In genomic region chr19:17948474-17948966, GRCh38 we compare ENCODE assay signal across 8 cellular contexts. TPM values are rescaled to one million over a fixed set of nuclear protein-coding genes. Genes with fewer than 3 reads are reported as not detected.
A peak's percentile ranks its signal among the peaks of the same experiment; 100 is the strongest.
DNase-seq lines count a peak whose midpoint lies in the region; ATAC-seq and TF ChIP-seq lines count a peak whose summit lies in the region.

No MANE protein-coding gene starts in this region.

- peaks cover 42% of the 10 kb centered on the region for H3K27me3 ChIP-seq in mesendoderm (ENCODE audit: insufficient read depth, low read length, poor library complexity)

- H3K79me2 ChIP-seq in mesendoderm (ENCODE audit: control insufficient read depth, insufficient read depth, low read length), result no peaks in the 10 kb centered on the region

- no peak for ATAC-seq in HG02973 (IDR thresholded peaks at IDR 0.05; ENCODE audit: unreplicated experiment)

- DNase-seq in AG10803 (ENCODE audit: low read depth) (no peak), HFFc6 (no peak), mesendoderm (no peak), SHP77 treated with DMSO at 0.1 percent for 48 hours (lab: John Stamatoyannopoulos, UW) (no peak), SIG-M5 treated with dmso at 0.1 percent for 504 hours (lab: John Stamatoyannopoulos, UW; ENCODE audit: unreplicated experiment) (no peak), KBM-7 (no peak)
- DNase-seq in activated naive CD8-positive, alpha-beta T cell treated with anti-CD3 and anti-CD28 coated beads for 36 hours, result no peak

- H3K23ac ChIP-seq in mesendoderm (ENCODE audit: low read length), result no peak overlapping the region

- WGBS in mesendoderm (ENCODE audit: extremely low coverage, insufficient coverage, low lambda C conversion rate), result no CpG with 5 or more reads among the region's 21 CpGs

- no peaks in the 10 kb centered on the region for H3K79me1 ChIP-seq in mesendoderm (ENCODE audit: low read length)

- H3K18ac ChIP-seq in mesendoderm (ENCODE audit: low read length), result peak overlapping the region; percentile 10

- no peak overlapping the region for H2BK5ac ChIP-seq in mesendoderm (ENCODE audit: low read length)

- TF ChIP-seq CTCF in AG10803 (conservative IDR thresholded peaks at IDR 0.05; ENCODE audit: low read length), result no peak
- no peak for TF ChIP-seq CTCF in HFFc6 (IDR thresholded peaks at IDR 0.05)

- no peaks in the 10 kb centered on the region for H3K36me3 ChIP-seq in mesendoderm (ENCODE audit: control insufficient read depth, insufficient read depth, low read length)

- peak overlapping the region; percentile 57 for H3K4me3 Mint-ChIP-seq in HFFc6
- peak overlapping the region; percentile 72 for H3K4me3 Mint-ChIP-seq in activated naive CD8-positive, alpha-beta T cell treated with anti-CD3 and anti-CD28 coated beads for 36 hours

- no peak overlapping the region for H2BK120ac ChIP-seq in mesendoderm (ENCODE audit: low read depth, low read length)

- no peak overlapping the region for H3K27ac Mint-ChIP-seq in HFFc6
- no peak overlapping the region for H3K27ac Mint-ChIP-seq in activated naive CD8-positive, alpha-beta T cell treated with anti-CD3 and anti-CD28 coated beads for 36 hours

- H3K4ac ChIP-seq in mesendoderm (ENCODE audit: low read depth, low read length), result no peak overlapping the region

- peak overlapping the region; percentile 67 for H3K56ac ChIP-seq in mesendoderm (ENCODE audit: low read length)

- H3K4me3 ChIP-seq in AG10803 (ENCODE audit: low read length) (peak overlapping the region; percentile 61), mesendoderm (ENCODE audit: low read length) (no peak overlapping the region)

- H3K27me3 Mint-ChIP-seq in HFFc6 (ENCODE audit: insufficient read depth), result peaks cover 28% of the 10 kb centered on the region
- H3K27me3 Mint-ChIP-seq in activated naive CD8-positive, alpha-beta T cell treated with anti-CD3 and anti-CD28 coated beads for 36 hours, result peaks cover 46% of the 10 kb centered on the region

- H3K9me3 Mint-ChIP-seq in HFFc6, result no peaks in the 10 kb centered on the region
- no peaks in the 10 kb centered on the region for H3K9me3 Mint-ChIP-seq in activated naive CD8-positive, alpha-beta T cell treated with anti-CD3 and anti-CD28 coated beads for 36 hours

- H2BK15ac ChIP-seq in mesendoderm (replicated peaks; ENCODE audit: low read depth), result no peak overlapping the region

- no peak overlapping the region for H3K4me2 ChIP-seq in mesendoderm (ENCODE audit: low read length)

- no peak overlapping the region for H3K9ac ChIP-seq in mesendoderm (ENCODE audit: low read length)

- no peak overlapping the region for H2AK5ac ChIP-seq in mesendoderm (ENCODE audit: low read length)

- H4K5ac ChIP-seq in mesendoderm (ENCODE audit: low read length), result no peak overlapping the region

- H3K27ac ChIP-seq in mesendoderm (ENCODE audit: low read depth, low read length), result no peak overlapping the region

- H3K4me1 ChIP-seq in mesendoderm (ENCODE audit: control insufficient read depth, low read depth, low read length), result peaks cover 2% of the 10 kb centered on the region

- no peak overlapping the region for H4K8ac ChIP-seq in mesendoderm (ENCODE audit: low read depth, low read length)

- in situ Hi-C loops in KBM-7 (cut with MboI; ENCODE audit: low pct_unique_long_range_greater_than_20kb, low sequenced_read_pairs), result loop anchor here (10.0 kb wide), 1 partner anchor 46 kb away; no protein-coding TSS in a partner anchor

- peaks cover 20% of the 10 kb centered on the region for H3K4me1 Mint-ChIP-seq in HFFc6 (ENCODE audit: low read depth)
- H3K4me1 Mint-ChIP-seq in activated naive CD8-positive, alpha-beta T cell treated with anti-CD3 and anti-CD28 coated beads for 36 hours, result peaks cover 41% of the 10 kb centered on the region

- peaks cover 5% of the 10 kb centered on the region; the same call in 1 of the 2 replicates for H3K36me3 Mint-ChIP-seq in HFFc6 (ENCODE audit: low read depth)
- H3K36me3 Mint-ChIP-seq in activated naive CD8-positive, alpha-beta T cell treated with anti-CD3 and anti-CD28 coated beads for 36 hours, result no peaks in the 10 kb centered on the region

RNA-seq across cellular contexts. Expression of gene CCDC124, which starts 15.7 kb away (rescaled TPM):
- total RNA-seq in HFFc6 (2021; fragmentation: NEBNext Ultra II Directional; extraction: Animal tissue kit (Norgen Biotek cat#: 25700)), result 100 to 1,000 TPM in 4 of 6 experiments, 10 to 100 TPM in 2; 86.3 to 115 (median 103) TPM
- 100 to 1,000 TPM; 159 to 160 TPM for total RNA-seq in activated naive CD8-positive, alpha-beta T cell treated with anti-CD3 and anti-CD28 coated beads for 36 hours
- 77.3 TPM for polyA plus RNA-seq in mesendoderm (2013, experiment 1 of 2)
- 80.4 TPM for polyA plus RNA-seq in mesendoderm (2013, experiment 2 of 2)

RNA-seq across cellular contexts. Expression of gene KCNN1, which starts 18.4 kb away (rescaled TPM):
- not detected for total RNA-seq in HFFc6 (2021; fragmentation: NEBNext Ultra II Directional; extraction: Animal tissue kit (Norgen Biotek cat#: 25700))
- under 1 TPM in 1 of 2 experiments, not detected in 1; 0.34 TPM for total RNA-seq in activated naive CD8-positive, alpha-beta T cell treated with anti-CD3 and anti-CD28 coated beads for 36 hours
- 1.3 TPM for polyA plus RNA-seq in mesendoderm (2013, experiment 1 of 2)
- polyA plus RNA-seq in mesendoderm (2013, experiment 2 of 2), result 1.1 TPM

RNA-seq across cellular contexts. Expression of gene ARRDC2, which starts 59.5 kb away (rescaled TPM):
- total RNA-seq in HFFc6 (2021; fragmentation: NEBNext Ultra II Directional; extraction: Animal tissue kit (Norgen Biotek cat#: 25700)), result 1 to 10 TPM; 5.3 to 8.1 (median 7.0) TPM
- 10 to 100 TPM; 20.1 to 20.6 TPM for total RNA-seq in activated naive CD8-positive, alpha-beta T cell treated with anti-CD3 and anti-CD28 coated beads for 36 hours
- 1.6 TPM for polyA plus RNA-seq in mesendoderm (2013, experiment 1 of 2)
- polyA plus RNA-seq in mesendoderm (2013, experiment 2 of 2), result 1.6 TPM
